Comparison of ENCODE assay signal across 13 cellular contexts in genomic region chr3:159814161-159814560, GRCh38. TPM values are rescaled to one million over a fixed set of nuclear protein-coding genes. Genes with fewer than 3 reads are reported as not detected.
A peak's percentile ranks its signal among the peaks of the same experiment; 100 is the strongest.
DNase-seq lines count a peak whose midpoint lies in the region; ATAC-seq and TF ChIP-seq lines count a peak whose summit lies in the region.
"Had no signal": no experiment of that assay in that cellular context is flagged by ENCODE, and none has a peak within 500 bp of the region (broad histone marks: within the 10 kb centered on the region; RNA-seq: fewer than 3 reads in every experiment).

No MANE protein-coding gene starts in this region.

- H3K23me2 ChIP-seq in H9 (ENCODE audit: insufficient read length, low read depth, low read length, poor library complexity, severe bottlenecking), result no peaks in the 10 kb centered on the region

- H2BK5ac ChIP-seq in H9 (ENCODE audit: insufficient read length, low read length), result no peak overlapping the region

- H3K4ac ChIP-seq in H9 (ENCODE audit: low read depth, low read length), result no peak overlapping the region

- H3K27ac ChIP-seq in H9 (ENCODE audit: insufficient read length, low read depth, low read length) (no peak overlapping the region), PC-9 (peak overlapping the region; percentile 52)
- H3K27ac ChIP-seq: lower lobe of right lung, thoracic aorta had no signal

- no peak overlapping the region for H3K4me3 Mint-ChIP-seq in H9
- H3K4me3 Mint-ChIP-seq in T-helper 17 cell, result no peak overlapping the region
- H3K4me3 Mint-ChIP-seq: B cell had no signal

- H3K9me3 ChIP-seq in H9 (ENCODE audit: control insufficient read depth, low read depth, low read length) (no peaks in the 10 kb centered on the region), PC-9 (ENCODE audit: insufficient read depth, low read depth) (no peaks in the 10 kb centered on the region), T-helper 17 cell (ENCODE audit: control insufficient read depth, low read length, poor library complexity, severe bottlenecking) (no peaks in the 10 kb centered on the region)
- H3K9me3 ChIP-seq: lower lobe of right lung, thoracic aorta had no signal

- POLR2A ChIA-PET in PC-9 (lab: Charles Lee; ENCODE audit: unreplicated experiment), result interaction anchor here (0.6 to 0.7 kb wide), 3 partner anchors 114 to 341 kb away, joined by 3 to 4 read pairs (median 3); no protein-coding TSS in a partner anchor

- H2BK20ac ChIP-seq in H9 (ENCODE audit: low read depth, low read length, poor library complexity, severe bottlenecking), result no peak overlapping the region

- H2BK15ac ChIP-seq in H9 (ENCODE audit: low read depth, low read length), result no peak overlapping the region

- H3K4me1 ChIP-seq in H9 (ENCODE audit: insufficient read depth, low read length), result peaks cover 6% of the 10 kb centered on the region; the same call in 1 of the 2 replicates
- H3K4me1 ChIP-seq in PC-9 (replicated peaks; ENCODE audit: insufficient read depth), result peaks cover 51% of the 10 kb centered on the region
- H3K4me1 ChIP-seq: lower lobe of right lung had no signal

- H3K4me3 ChIP-seq in PC-9, result 0 out of 2 replicates have a peak overlapping the region, but pooled peaks have one; percentile 18
- H3K4me3 ChIP-seq: lower lobe of right lung, thoracic aorta had no signal

- no TSS peak for BruUV-seq in PC-9 (replicated peaks; lab: Mats Ljungman, UMichigan)

- no peak overlapping the region for H3K18ac ChIP-seq in H9 (ENCODE audit: insufficient read length, low read depth, low read length)

- no peak overlapping the region for H3T11ph ChIP-seq in H9 (ENCODE audit: low read length)

- no peak overlapping the region for H4K8ac ChIP-seq in H9 (replicated peaks; ENCODE audit: insufficient read length, low read depth, low read length)

- H3K27ac Mint-ChIP-seq in H9, result peak overlapping the region in 1 of 3 experiments; percentile 39; a peak in 1 of 7 replicates
- no peak overlapping the region for H3K27ac Mint-ChIP-seq in activated naive CD4-positive, alpha-beta T cell treated with anti-CD3 and anti-CD28 coated beads, Interleukin-2, amount 50 U/mL, for 72 hours
- no peak overlapping the region for H3K27ac Mint-ChIP-seq in T-helper 17 cell
- H3K27ac Mint-ChIP-seq: B cell had no signal

- H3K79me1 ChIP-seq in H9 (ENCODE audit: insufficient read depth, low read depth, low read length, poor library complexity, severe bottlenecking), result no peaks in the 10 kb centered on the region

- no peak for TF ChIP-seq CTCF in H9 (conservative IDR thresholded peaks at IDR 0.05)
- TF ChIP-seq CTCF in PC-9 (conservative IDR thresholded peaks at IDR 0.05), result no peak

- H3K4me1 Mint-ChIP-seq in H9 (peaks cover 14 to 16% of the 10 kb centered on the region in 2 experiments), T-helper 17 cell (no peaks in the 10 kb centered on the region)

- H3K9ac ChIP-seq in H9 (ENCODE audit: extremely low read depth, insufficient read length, low read length), result no peak overlapping the region

- H3K23ac ChIP-seq in H9 (ENCODE audit: insufficient read length, low read depth, low read length), result no peak overlapping the region

- H3K4me2 ChIP-seq in H9 (ENCODE audit: insufficient read depth, insufficient read length, low read length), result no peak overlapping the region
- H3K4me2 ChIP-seq in PC-9, result peak overlapping the region; percentile 62

- intact Hi-C loops in PC-9 (cut with micrococcal nuclease; ENCODE audit: unreplicated experiment), result loop anchor here (1.0 to 5.0 kb wide), 3 partner anchors 27 to 397 kb away; no protein-coding TSS in a partner anchor
- intact Hi-C loops in left ventricle myocardium superior (cut with micrococcal nuclease), result no loop called here

- H3K56ac ChIP-seq in H9 (ENCODE audit: insufficient read length, low read depth, low read length), result no peak overlapping the region

- no peaks in the 10 kb centered on the region for H3K9me2 ChIP-seq in PC-9 (ENCODE audit: insufficient read depth)

- ATAC-seq in activated naive CD4-positive, alpha-beta T cell treated with anti-CD3 and anti-CD28 coated beads, Interleukin-2, amount 50 U/mL, for 72 hours, result no peak
- ATAC-seq in left ventricle myocardium superior (no peak), T-helper 17 cell (no peak)
- ATAC-seq: lower lobe of right lung had no signal

- no peak overlapping the region for H2BK120ac ChIP-seq in H9 (ENCODE audit: low read depth, low read length, poor library complexity, severe bottlenecking)

- no peak overlapping the region for H4K91ac ChIP-seq in H9 (ENCODE audit: insufficient read length, low read depth, low read length)

- WGBS in H9 (ENCODE audit: extremely low coverage, insufficient read length, low lambda C conversion rate), result no CpG with 5 or more reads among the region's 5 CpGs

- DNase-seq in AG08395 (ENCODE audit: low spot score), result peak; percentile 27
- peak; percentile 74 for DNase-seq in H9
- peak; percentile 79 to 97 for DNase-seq in PC-9
- DNase-seq in iPS DF 19.7 (ENCODE audit: low read depth, low spot score), result peak; percentile 20
- DNase-seq in activated naive CD4-positive, alpha-beta T cell treated with anti-CD3 and anti-CD28 coated beads, Interleukin-2, amount 50 U/mL, for 72 hours (ENCODE audit: low spot score in 2 of 2), result no peak
- no peak for DNase-seq in activated T-cell treated with anti-CD3 and anti-CD28 coated beads for 4 hours
- DNase-seq in left ventricle myocardium superior, result no peak
- DNase-seq in T-helper 17 cell, result no peak
- DNase-seq: activated naive CD4-positive, alpha-beta T cell treated with Interleukin-2 at 50 U/mL for 16 hours; lower lobe of right lung; NCI-H1105 treated with DMSO at 0.1 percent for 48 hours had no signal

- H3F3A ChIP-seq in PC-9 (ENCODE audit: insufficient read depth, low read depth), result peaks cover 24% of the 10 kb centered on the region

- H3K36me3 Mint-ChIP-seq in H9 (ENCODE audit: insufficient read depth in 1 of 3, low read depth in 3 of 3), result no peaks in the 10 kb centered on the region
- H3K36me3 Mint-ChIP-seq in activated naive CD4-positive, alpha-beta T cell treated with anti-CD3 and anti-CD28 coated beads, Interleukin-2, amount 50 U/mL, for 72 hours, result no peaks in the 10 kb centered on the region
- H3K36me3 Mint-ChIP-seq in T-helper 17 cell (ENCODE audit: low read depth), result no peaks in the 10 kb centered on the region

- H2AFZ ChIP-seq in H9 (ENCODE audit: low read length), result no peak overlapping the region
- no peak overlapping the region for H2AFZ ChIP-seq in PC-9

- H3K27me3 ChIP-seq in H9 (ENCODE audit: insufficient read depth, low read length), result no peaks in the 10 kb centered on the region
- no peaks in the 10 kb centered on the region for H3K27me3 ChIP-seq in PC-9 (ENCODE audit: insufficient read depth, low read depth)

- H3K9me3 Mint-ChIP-seq in H9, result no peaks in the 10 kb centered on the region; a peak in 1 of 5 replicates
- H3K9me3 Mint-ChIP-seq in activated naive CD4-positive, alpha-beta T cell treated with anti-CD3 and anti-CD28 coated beads, Interleukin-2, amount 50 U/mL, for 72 hours, result no peaks in the 10 kb centered on the region

- no peaks in the 10 kb centered on the region for H3K27me3 Mint-ChIP-seq in H9 (ENCODE audit: low read depth)
- H3K27me3 Mint-ChIP-seq in T-helper 17 cell, result peaks cover 6% of the 10 kb centered on the region

- H3K36me3 ChIP-seq in PC-9 (ENCODE audit: low read depth), result no peaks in the 10 kb centered on the region
- H3K36me3 ChIP-seq: lower lobe of right lung, thoracic aorta had no signal

- no peaks in the 10 kb centered on the region for H3K79me2 ChIP-seq in H9 (ENCODE audit: insufficient read depth, low read length)
- H3K79me2 ChIP-seq in PC-9 (ENCODE audit: low read depth), result peaks cover 48% of the 10 kb centered on the region

- no peak overlapping the region for H4K5ac ChIP-seq in H9 (ENCODE audit: insufficient read length, low read depth, low read length)

- H3K14ac ChIP-seq in H9 (ENCODE audit: insufficient read depth, low read length), result peak overlapping the region; percentile 32; the same call in 1 of the 2 replicates

- H4K20me1 ChIP-seq in H9 (ENCODE audit: control insufficient read depth, insufficient read depth, insufficient read length), result no peaks in the 10 kb centered on the region
- H4K20me1 ChIP-seq in PC-9 (ENCODE audit: insufficient read depth), result peaks cover 4% of the 10 kb centered on the region; the same call in 1 of the 2 replicates

- no peak overlapping the region for H2AK5ac ChIP-seq in H9 (ENCODE audit: insufficient read length, low read length)

- CTCF ChIA-PET in PC-9 (lab: Charles Lee), result interaction anchor here (0.6 to 1.2 kb wide), 3 partner anchors 9 to 192 kb away, joined by 3 to 4 read pairs (median 3); no protein-coding TSS in a partner anchor

- H2BK12ac ChIP-seq in H9 (ENCODE audit: insufficient read length, low read depth, low read length), result no peak overlapping the region

RNA-seq across cellular contexts. Expression of gene SCHIP1, which starts 25.5 kb away (rescaled TPM):
- total RNA-seq in H9 (2021) (2.0 and 2.3 TPM in 2 replicates), PC-9 (2021) (4.9 and 5.3 TPM in 2 replicates), left ventricle myocardium superior (56.3 TPM), T-helper 17 cell (not detected)
- total RNA-seq in activated naive CD4-positive, alpha-beta T cell treated with anti-CD3 and anti-CD28 coated beads, Interleukin-2, amount 50 U/mL, for 72 hours, result not detected
- total RNA-seq: B cell had no signal

Comparison
In these comparisons a context has a peak if more than half of its experiments do, and no peak if none do; other contexts are left out.
1. DNase-seq: peak in AG08395 (single experiment), H9 (single experiment), PC-9 (2 of 2) and iPS DF 19.7 (single experiment); none in activated naive CD4-positive, alpha-beta T cell treated with anti-CD3 and anti-CD28 coated beads, Interleukin-2, amount 50 U/mL, for 72 hours (0 of 2), activated T-cell treated with anti-CD3 and anti-CD28 coated beads for 4 hours (single experiment), left ventricle myocardium superior (single experiment) and T-helper 17 cell (0 of 3).